In the genomic region with DNA sequence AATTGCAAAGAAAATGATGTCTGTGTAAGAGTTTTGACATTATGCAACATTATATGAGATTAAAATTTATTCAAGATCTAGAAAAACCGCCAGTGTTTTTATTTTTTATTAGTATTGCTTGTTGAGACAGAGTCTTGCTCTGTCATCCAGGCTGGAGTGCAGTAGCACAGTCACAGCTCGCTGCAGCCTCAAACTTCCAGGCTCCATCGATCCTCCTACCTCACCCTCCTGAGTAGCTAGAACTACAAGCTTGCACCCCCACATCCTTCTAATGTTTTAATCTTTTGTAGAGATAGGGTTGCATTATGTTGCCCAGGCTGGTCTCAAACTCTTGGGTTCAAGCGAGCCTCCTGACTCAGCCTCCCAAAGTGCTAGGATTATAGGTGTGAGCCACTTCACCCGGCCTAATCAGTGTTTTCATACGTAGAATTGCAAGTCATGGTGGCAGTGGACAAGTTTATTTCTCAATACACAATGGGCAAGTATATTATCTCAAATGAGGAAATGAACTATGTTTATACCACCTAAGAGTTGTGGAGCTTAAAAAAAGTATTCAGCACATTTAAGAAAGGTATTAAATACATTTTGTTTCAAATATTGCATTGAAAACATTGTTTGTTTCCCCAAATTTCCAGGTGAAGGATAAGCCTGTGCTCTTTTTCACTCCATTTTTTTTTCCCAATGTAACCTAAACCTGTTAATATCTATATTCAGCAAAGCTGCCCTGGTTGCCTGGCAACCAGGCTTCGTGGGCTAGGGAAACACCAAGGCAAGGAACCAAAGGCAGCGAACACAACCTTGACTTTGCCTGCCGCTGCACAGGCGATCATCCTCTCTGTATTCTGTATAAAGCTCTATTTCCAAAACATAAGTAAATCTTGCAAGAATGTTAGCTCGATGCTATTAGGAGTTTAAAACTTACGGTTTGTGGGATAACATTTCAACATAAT, we compare ENCODE assay signal across 20 cellular contexts.
DNase-seq lines count a peak whose midpoint lies in the region; ATAC-seq and TF ChIP-seq lines count a peak whose summit lies in the region.
"Had no signal": no experiment of that assay in that cellular context is flagged by ENCODE, and none has a peak within 500 bp of the region (broad histone marks: within the 10 kb centered on the region; RNA-seq: fewer than 3 reads in every experiment).

No MANE protein-coding gene starts in this region.

- ATAC-seq in left cardiac atrium: no peak
- ATAC-seq: left lung; stimulated activated naive B cell treated with anti-CD40 and anti-IgM and Interleukin-4, amounts not matched to agents 10 μg/mL and 1 μg/mL and 100 μg/mL, for 72 hours had no signal

- H3K9me3 ChIP-seq in left ventricle myocardium inferior (replicated peaks) (no peaks in the 10 kb centered on the region), skeletal muscle tissue (ENCODE audit: control insufficient read depth in 3 of 3, low read length in 3 of 3) (no peaks in the 10 kb centered on the region)
- H3K9me3 ChIP-seq: adrenal gland, left lung, sigmoid colon had no signal

- H3K9ac ChIP-seq in skeletal muscle tissue (ENCODE audit: low read depth in 1 of 3, low read length in 3 of 3): no peak overlapping the region

- TF ChIP-seq CTCF in left ventricle myocardium inferior (IDR thresholded peaks at IDR 0.05; ENCODE audit: borderline replicate concordance): no peak

- no peaks in the 10 kb centered on the region for H3K27me3 ChIP-seq in left ventricle myocardium inferior (ENCODE audit: low read depth)
- no peaks in the 10 kb centered on the region for H3K27me3 ChIP-seq in skeletal muscle tissue (ENCODE audit: control insufficient read depth in 3 of 3, insufficient read depth in 3 of 3, low read length in 3 of 3)
- H3K27me3 ChIP-seq: adrenal gland, left lung, sigmoid colon had no signal

- H3K4me1 ChIP-seq in left ventricle myocardium inferior: peaks cover 12% of the 10 kb centered on the region
- H3K4me1 ChIP-seq in skeletal muscle tissue (ENCODE audit: control insufficient read depth in 3 of 3, insufficient read depth in 3 of 3, low read length in 3 of 3): peaks cover 0 to 3% (median 0%) of the 10 kb centered on the region in 3 donors
- H3K4me1 ChIP-seq: adrenal gland, left lung had no signal

- H3K27ac ChIP-seq in left ventricle myocardium inferior (replicated peaks) (peak overlapping the region; percentile 36), skeletal muscle tissue (ENCODE audit: low read depth, low read length) (peak overlapping the region; percentile 10)
- H3K27ac ChIP-seq: adrenal gland, epithelial cell of prostate, left lung had no signal

- H3K36me3 ChIP-seq in left ventricle myocardium inferior (no peaks in the 10 kb centered on the region), skeletal muscle tissue (ENCODE audit: control insufficient read depth in 3 of 3, insufficient read depth in 3 of 3, low read length in 3 of 3) (no peaks in the 10 kb centered on the region)
- H3K36me3 ChIP-seq: adrenal gland, left lung, sigmoid colon had no signal

- intact Hi-C loops in left ventricle myocardium inferior (cut with micrococcal nuclease): no loop called here
- intact Hi-C loops in left cardiac atrium (cut with DNase I): no loop called here
- intact Hi-C loops in head of caudate nucleus (cut with DNase I): no loop called here

- in situ Hi-C loops in KBM-7 (cut with MboI; ENCODE audit: low pct_unique_long_range_greater_than_20kb, low sequenced_read_pairs): no loop called here

- H3K4me3 ChIP-seq in left ventricle myocardium inferior: no peak overlapping the region
- no peak overlapping the region for H3K4me3 ChIP-seq in skeletal muscle tissue (ENCODE audit: low read length in 3 of 3)
- H3K4me3 ChIP-seq: adrenal gland, left lung, sigmoid colon had no signal

- DNase-seq in left ventricle myocardium inferior: no peak
- DNase-seq in left cardiac atrium: no peak
- DNase-seq in NOMO-1 (lab: John Stamatoyannopoulos, UW; ENCODE audit: unreplicated experiment in 2 of 2): peak; percentile 77 to 92
- DNase-seq in head of caudate nucleus: peak; percentile 28 to 89 (median 68)
- no peak for DNase-seq in activated naive CD4-positive, alpha-beta T cell treated with anti-CD3 and anti-CD28 coated beads, Interleukin-2, amount 50 U/mL, for 16 hours
- DNase-seq in NCI-H526 treated with DMSO at 0.1 percent for 48 hours (lab: John Stamatoyannopoulos, UW): no peak
- no peak for DNase-seq in KBM-7
- DNase-seq: activated CD4-positive, alpha-beta T cell treated with anti-CD3 and anti-CD28 coated beads, Interleukin-2, amount 50 U/mL, for 1 hour; activated CD8-positive, alpha-beta memory T cell treated with anti-CD3 and anti-CD28 coated beads, Interleukin-2, amount 50 U/mL, for 4 hours; activated effector memory CD4-positive, alpha-beta T cell treated with anti-CD3 and anti-CD28 coated beads, Interleukin-2, amount 50 U/mL, for 16 hours; adrenal gland; CD8-positive, alpha-beta memory T cell; dermis blood vessel endothelial cell; foreskin melanocyte; left lung; NCI-H1048; sigmoid colon; stimulated activated naive B cell treated with anti-CD40 and anti-IgM and Interleukin-4, amounts not matched to agents 10 μg/mL and 1 μg/mL and 100 μg/mL, for 72 hours had no signal

Comparison
In these comparisons a context has a peak if more than half of its experiments do, and no peak if none do; other contexts are left out.
1. DNase-seq: peak in NOMO-1 (2 of 2) and head of caudate nucleus (42 of 42); none in left ventricle myocardium inferior (single experiment), left cardiac atrium (single experiment), activated naive CD4-positive, alpha-beta T cell treated with anti-CD3 and anti-CD28 coated beads, Interleukin-2, amount 50 U/mL, for 16 hours (single experiment), NCI-H526 treated with DMSO at 0.1 percent for 48 hours (single experiment) and KBM-7 (single experiment).